ENCODE assay signal across 8 cellular contexts in genomic region chr22:35627267-35628041, GRCh38.
DNase-seq lines count a peak whose midpoint lies in the region; ATAC-seq and TF ChIP-seq lines count a peak whose summit lies in the region.

No MANE protein-coding gene starts in this region.

- H3K27me3 ChIP-seq in BLaER1 treated with 17β-estradiol and CSF1 and Interleukin-3, amounts not matched to agents 10 nM and 100 nM, result peaks cover 0 to 21% (median 8%) of the 10 kb centered on the region in 11 experiments; a peak in 6 of 22 replicates

- H3K36me3 ChIP-seq in BLaER1 treated with 17β-estradiol and CSF1 and Interleukin-3, amounts not matched to agents 10 nM and 100 nM, result no peaks in the 10 kb centered on the region

- H3K4me3 ChIP-seq in BLaER1 treated with 17β-estradiol and CSF1 and Interleukin-3, amounts not matched to agents 10 nM and 100 nM, result peak overlapping the region; percentile 7 to 65 (median 48); a peak in 18 of 20 replicates

- peak overlapping the region; percentile 11 to 71 (median 48); a peak in 17 of 22 replicates for H3K9ac ChIP-seq in BLaER1 treated with 17β-estradiol and CSF1 and Interleukin-3, amounts not matched to agents 10 nM and 100 nM

- peaks cover 25% of the 10 kb centered on the region for H3K27me3 Mint-ChIP-seq in nephron progenitor cell (ENCODE audit: low read depth, poor library complexity)

- peak; percentile 14 for TF ChIP-seq CTCF in nephron progenitor cell (IDR thresholded peaks at IDR 0.05)

- peak overlapping the region in 4 of 11 experiments; percentile 15 to 45 (median 22); a peak in 7 of 22 replicates for H3K27ac ChIP-seq in BLaER1 treated with 17β-estradiol and CSF1 and Interleukin-3, amounts not matched to agents 10 nM and 100 nM

- H3K9me3 ChIP-seq in BLaER1 treated with 17β-estradiol and CSF1 and Interleukin-3, amounts not matched to agents 10 nM and 100 nM (replicated peaks in 1 of 11), result no peaks in the 10 kb centered on the region

- peaks cover 25 to 64% (median 51%) of the 10 kb centered on the region in 10 experiments for H3K4me1 ChIP-seq in BLaER1 treated with 17β-estradiol and CSF1 and Interleukin-3, amounts not matched to agents 10 nM and 100 nM

- peaks cover 38% of the 10 kb centered on the region for H3K4me1 Mint-ChIP-seq in nephron progenitor cell

- H4K20me1 ChIP-seq in BLaER1 treated with 17β-estradiol and CSF1 and Interleukin-3, amounts not matched to agents 10 nM and 100 nM, result peaks cover 0 to 8% (median 0%) of the 10 kb centered on the region in 11 experiments; a peak in 3 of 22 replicates

- ATAC-seq in GM19035 (IDR thresholded peaks at IDR 0.05; ENCODE audit: unreplicated experiment), result no peak

- peak overlapping the region; percentile 70 to 93 (median 86) for H3K4me2 ChIP-seq in BLaER1 treated with 17β-estradiol and CSF1 and Interleukin-3, amounts not matched to agents 10 nM and 100 nM

- peaks cover 4% of the 10 kb centered on the region for H3K9me3 Mint-ChIP-seq in nephron progenitor cell

- no peaks in the 10 kb centered on the region for H3K36me3 Mint-ChIP-seq in nephron progenitor cell (ENCODE audit: low read depth)

- DNase-seq in HCEC 1CT (peak; percentile 91), OCI-M1 (lab: John Stamatoyannopoulos, UW) (peak; percentile 73), fibroblast of the conjunctiva (ENCODE audit: low read depth) (peak; percentile 73), nephron progenitor cell (peak; percentile 55), superior temporal gyrus (ENCODE audit: extremely low spot score) (peak; percentile 33)
- peak; percentile 80 for DNase-seq in activated effector memory CD4-positive, alpha-beta T cell treated with anti-CD3 and anti-CD28 coated beads, Interleukin-2, amount 50 U/mL, for 16 hours

- peak overlapping the region; percentile 81 for H3K4me3 Mint-ChIP-seq in nephron progenitor cell

- H3K27ac Mint-ChIP-seq in nephron progenitor cell, result no peak overlapping the region

Comparison
In these comparisons a context has a peak if more than half of its experiments do, and no peak if none do; other contexts are left out.
1. DNase-seq: peak in every context shown above with its lines; median percentile 91 in HCEC 1CT; 80 in activated effector memory CD4-positive, alpha-beta T cell treated with anti-CD3 and anti-CD28 coated beads, Interleukin-2, amount 50 U/mL, for 16 hours; 73 in OCI-M1; 73 in fibroblast of the conjunctiva; 55 in nephron progenitor cell; 33 in superior temporal gyrus.